ENCODE assay signal across 1 cellular context in the genomic region with DNA sequence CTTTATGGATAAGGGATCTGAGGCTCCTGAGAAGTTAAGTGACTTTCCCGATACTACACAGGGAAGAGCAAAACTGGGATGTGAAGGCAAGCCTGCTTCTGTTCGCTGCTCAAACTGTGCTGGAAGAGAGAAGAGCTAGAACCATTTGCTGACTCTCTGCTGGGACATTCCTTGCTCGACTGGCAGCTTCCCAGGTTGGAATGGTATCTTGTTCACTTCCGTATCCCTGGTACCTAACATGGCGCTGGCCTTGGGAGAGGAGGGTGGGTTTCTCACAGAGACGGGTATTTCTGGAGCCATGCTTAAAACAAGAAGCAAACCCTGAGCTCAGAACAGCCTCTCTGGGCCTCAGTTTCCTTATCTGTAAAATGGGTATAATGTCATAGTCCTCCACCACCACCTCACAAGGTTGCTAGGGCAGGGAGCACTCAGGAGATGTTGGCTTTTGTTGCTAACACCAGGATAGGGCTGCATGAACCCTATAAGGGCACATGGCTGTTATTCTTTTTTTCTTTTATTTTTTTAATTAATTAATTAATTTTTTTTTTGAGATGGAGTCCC.
TF ChIP-seq lines count a peak whose summit lies in the region.

No MANE protein-coding gene starts in this region.

TF ChIP-seq in endothelial cell of umbilical vein, 7 proteins besides CTCF, POLR2A, EP300 and RAD21:
- TF ChIP-seq FOS (IDR thresholded peaks at IDR 0.05; ENCODE audit: borderline replicate concordance, insufficient read depth, low read length) (no peak), JUN (IDR thresholded peaks at IDR 0.05; ENCODE audit: borderline replicate concordance, insufficient read depth, insufficient read length, low read depth) (no peak), POLR2AphosphoS5 (IDR thresholded peaks at IDR 0.05; ENCODE audit: insufficient read depth, low read depth, low read length) (no peak), GATA2 (IDR thresholded peaks at IDR 0.05; ENCODE audit: insufficient read depth, insufficient read length, low read depth, low read length) (no peak), EZH2 (IDR thresholded peaks at IDR 0.05; ENCODE audit: borderline replicate concordance, low read depth, low read length, severe bottlenecking) (no peak), MYC (IDR thresholded peaks at IDR 0.05; ENCODE audit: low read depth, low read length) (no peak)
- TF ChIP-seq, protein P1, sequence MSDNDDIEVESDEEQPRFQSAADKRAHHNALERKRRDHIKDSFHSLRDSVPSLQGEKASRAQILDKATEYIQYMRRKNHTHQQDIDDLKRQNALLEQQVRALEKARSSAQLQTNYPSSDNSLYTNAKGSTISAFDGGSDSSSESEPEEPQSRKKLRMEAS (IDR thresholded peaks at IDR 0.05; ENCODE audit: insufficient read depth, insufficient read length) = no peak
TF ChIP-seq in endothelial cell of umbilical vein: peak in this region for 0.
